Comparison of ENCODE assay signal across 1 cellular context in genomic region chr9:92059045-92059444, GRCh38.
TF ChIP-seq lines count a peak whose summit lies in the region.

No MANE protein-coding gene starts in this region.

TF ChIP-seq in WTC11, 78 proteins besides CTCF, POLR2A, EP300 and RAD21 (continued from another document):
- TF ChIP-seq HMGXB4 (CRISPR knock-in tag; IDR thresholded peaks at IDR 0.05), result no peak
TF ChIP-seq in WTC11: peak in this region for 0.
